Comparison of ENCODE assay signal across 1 cellular context in genomic region chr19:16569609-16570320, GRCh38.
TF ChIP-seq lines count a peak whose summit lies in the region.

No MANE protein-coding gene starts in this region.

TF ChIP-seq in GM23338, 12 proteins besides CTCF, POLR2A, EP300 and RAD21:
- TF ChIP-seq ZNF462 (CRISPR knock-in tag; IDR thresholded peaks at IDR 0.05) (no peak), REST (IDR thresholded peaks at IDR 0.05; ENCODE audit: unreplicated experiment) (no peak)
